13 cellular contexts compared by ENCODE assay signal in the genomic region with DNA sequence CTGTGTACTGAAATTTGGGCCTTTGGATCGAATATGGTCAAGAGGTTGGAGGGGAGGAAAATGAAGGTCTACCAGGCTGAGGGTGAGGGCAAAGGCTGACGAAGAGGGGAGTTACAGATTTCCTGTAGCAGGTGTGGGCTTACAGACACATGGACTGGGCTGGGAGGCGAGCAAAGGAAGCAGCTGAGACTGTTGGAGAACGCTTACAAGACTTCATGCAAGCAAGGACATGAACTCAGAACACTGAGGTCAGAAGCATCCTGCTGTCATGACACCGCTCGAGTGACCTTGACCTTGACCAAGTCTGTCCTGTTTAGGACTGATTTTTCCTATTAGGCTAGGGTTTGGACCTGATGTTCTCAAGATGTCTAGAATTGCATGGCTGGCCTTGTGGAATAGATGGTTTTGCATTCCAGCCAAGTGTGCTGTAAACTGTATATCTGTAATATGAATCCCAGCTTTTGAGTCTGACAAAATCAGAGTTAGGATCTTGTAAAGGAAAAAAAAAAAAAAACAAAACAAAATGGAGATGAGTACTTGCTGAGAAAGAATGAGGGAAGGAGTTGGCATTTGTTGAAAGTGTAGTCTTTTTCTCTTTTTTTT. TPM values are rescaled to one million over a fixed set of nuclear protein-coding genes. Genes with fewer than 3 reads are reported as not detected.
DNase-seq lines count a peak whose midpoint lies in the region; ATAC-seq and TF ChIP-seq lines count a peak whose summit lies in the region.
"Had no signal": no experiment of that assay in that cellular context is flagged by ENCODE, and none has a peak within 500 bp of the region (broad histone marks: within the 10 kb centered on the region; RNA-seq: fewer than 3 reads in every experiment).

No MANE protein-coding gene starts in this region.

- H3K36me3 Mint-ChIP-seq in stimulated activated naive B cell treated with anti-CD40 and anti-IgM and Interleukin-4, amounts not matched to agents 10 μg/mL and 1 μg/mL and 100 μg/mL, for 72 hours = peaks cover 0 to 4% of the 10 kb centered on the region in 2 donors
- H3K36me3 Mint-ChIP-seq: CD4-positive, alpha-beta memory T cell had no signal

- H3K36me3 ChIP-seq in rectal smooth muscle tissue (ENCODE audit: control insufficient read depth, insufficient read depth, low read length) (peaks cover 10% of the 10 kb centered on the region), tibial artery (peaks cover 0 to 49% (median 0%) of the 10 kb centered on the region in 3 donors), right atrium auricular region (no peaks in the 10 kb centered on the region)
- H3K36me3 ChIP-seq: brain microvascular endothelial cell had no signal

- TF ChIP-seq CTCF in VCaP (conservative IDR thresholded peaks at IDR 0.05) (no peak), tibial artery (IDR thresholded peaks at IDR 0.05) (no peak), right atrium auricular region (IDR thresholded peaks at IDR 0.05) (no peak)

- H3K4me1 Mint-ChIP-seq in stimulated activated naive B cell treated with anti-CD40 and anti-IgM and Interleukin-4, amounts not matched to agents 10 μg/mL and 1 μg/mL and 100 μg/mL, for 72 hours = no peaks in the 10 kb centered on the region
- H3K4me1 Mint-ChIP-seq: CD4-positive, alpha-beta memory T cell had no signal

- peak; percentile 15 for DNase-seq in EL
- peak; percentile 33 for DNase-seq in fibroblast of the conjunctiva (ENCODE audit: low read depth)
- DNase-seq in tibial artery = no peak
- DNase-seq in DMS114 treated with DMSO at 0.1 percent for 48 hours (lab: John Stamatoyannopoulos, UW; ENCODE audit: unreplicated experiment) = no peak
- no peak for DNase-seq in stimulated activated naive B cell treated with anti-CD40 and anti-IgM and Interleukin-4, amounts not matched to agents 10 μg/mL and 1 μg/mL and 100 μg/mL, for 72 hours
- DNase-seq in right atrium auricular region (ENCODE audit: low spot score) = no peak
- DNase-seq: brain microvascular endothelial cell; CD4-positive, alpha-beta memory T cell; effector memory CD4-positive, alpha-beta T cell; islet precursor cell; testis had no signal

- H3K27me3 Mint-ChIP-seq in stimulated activated naive B cell treated with anti-CD40 and anti-IgM and Interleukin-4, amounts not matched to agents 10 μg/mL and 1 μg/mL and 100 μg/mL, for 72 hours = peaks cover 18 to 21% of the 10 kb centered on the region in 2 donors

- no peak overlapping the region for H3K4me3 Mint-ChIP-seq in stimulated activated naive B cell treated with anti-CD40 and anti-IgM and Interleukin-4, amounts not matched to agents 10 μg/mL and 1 μg/mL and 100 μg/mL, for 72 hours
- H3K4me3 Mint-ChIP-seq: CD4-positive, alpha-beta memory T cell had no signal

- H3K4me1 ChIP-seq in rectal smooth muscle tissue (ENCODE audit: control insufficient read depth, insufficient read depth, low read length) (no peaks in the 10 kb centered on the region), tibial artery (peaks cover 0 to 6% (median 0%) of the 10 kb centered on the region in 4 donors), right atrium auricular region (peaks cover 0 to 7% of the 10 kb centered on the region in 2 donors)
- H3K4me1 ChIP-seq: testis had no signal

- no peak overlapping the region for H3K27ac Mint-ChIP-seq in stimulated activated naive B cell treated with anti-CD40 and anti-IgM and Interleukin-4, amounts not matched to agents 10 μg/mL and 1 μg/mL and 100 μg/mL, for 72 hours
- H3K27ac Mint-ChIP-seq: CD4-positive, alpha-beta memory T cell had no signal

- H3K4me3 ChIP-seq in rectal smooth muscle tissue (ENCODE audit: low read length) (peak overlapping the region; percentile 60), tibial artery (no peak overlapping the region), right atrium auricular region (no peak overlapping the region)
- H3K4me3 ChIP-seq: testis had no signal

- H3K27me3 ChIP-seq in rectal smooth muscle tissue (ENCODE audit: control insufficient read depth, insufficient read depth, low read length) (no peaks in the 10 kb centered on the region), tibial artery (peaks cover 0 to 7% of the 10 kb centered on the region in 2 donors), right atrium auricular region (no peaks in the 10 kb centered on the region)
- H3K27me3 ChIP-seq: brain microvascular endothelial cell, testis had no signal

- H3K27ac ChIP-seq in VCaP (peak overlapping the region; percentile 93), rectal smooth muscle tissue (ENCODE audit: low read depth, low read length) (no peak overlapping the region), tibial artery (no peak overlapping the region), right atrium auricular region (no peak overlapping the region)
- H3K27ac ChIP-seq: brain microvascular endothelial cell, testis had no signal

- H3K9ac ChIP-seq in rectal smooth muscle tissue (ENCODE audit: low read length) = peak overlapping the region; percentile 38

- no peaks in the 10 kb centered on the region for H3K9me3 Mint-ChIP-seq in stimulated activated naive B cell treated with anti-CD40 and anti-IgM and Interleukin-4, amounts not matched to agents 10 μg/mL and 1 μg/mL and 100 μg/mL, for 72 hours
- H3K9me3 Mint-ChIP-seq: CD4-positive, alpha-beta memory T cell had no signal

- H3K9me3 ChIP-seq in tibial artery (no peaks in the 10 kb centered on the region), right atrium auricular region (no peaks in the 10 kb centered on the region)
- H3K9me3 ChIP-seq: testis had no signal

- intact Hi-C loops in tibial artery (cut with DNase I; ENCODE audit: low total_unique reads) = no loop called here

- ATAC-seq in stimulated activated naive B cell treated with anti-CD40 and anti-IgM and Interleukin-4, amounts not matched to agents 10 μg/mL and 1 μg/mL and 100 μg/mL, for 72 hours (replicated peaks) = no peak

RNA-seq across cellular contexts. Expression of a gene that starts 5.7 kb away (rescaled TPM):
- total RNA-seq in right atrium auricular region = 1 to 10 TPM in 1 of 2 donors, not detected in 1; 1.7 TPM

RNA-seq across cellular contexts. Expression of a gene that starts 33.7 kb away (rescaled TPM):
- 10 to 100 TPM; 22.4 to 26.1 TPM for total RNA-seq in right atrium auricular region

Comparison
In these comparisons a context has a peak if more than half of its experiments do, and no peak if none do; other contexts are left out.
1. DNase-seq: peak in EL (single experiment) and fibroblast of the conjunctiva (single experiment); none in tibial artery (0 of 2), DMS114 treated with DMSO at 0.1 percent for 48 hours (single experiment), stimulated activated naive B cell treated with anti-CD40 and anti-IgM and Interleukin-4, amounts not matched to agents 10 μg/mL and 1 μg/mL and 100 μg/mL, for 72 hours (single experiment) and right atrium auricular region (single experiment).